2 cellular contexts compared by ENCODE assay signal in the genomic region with DNA sequence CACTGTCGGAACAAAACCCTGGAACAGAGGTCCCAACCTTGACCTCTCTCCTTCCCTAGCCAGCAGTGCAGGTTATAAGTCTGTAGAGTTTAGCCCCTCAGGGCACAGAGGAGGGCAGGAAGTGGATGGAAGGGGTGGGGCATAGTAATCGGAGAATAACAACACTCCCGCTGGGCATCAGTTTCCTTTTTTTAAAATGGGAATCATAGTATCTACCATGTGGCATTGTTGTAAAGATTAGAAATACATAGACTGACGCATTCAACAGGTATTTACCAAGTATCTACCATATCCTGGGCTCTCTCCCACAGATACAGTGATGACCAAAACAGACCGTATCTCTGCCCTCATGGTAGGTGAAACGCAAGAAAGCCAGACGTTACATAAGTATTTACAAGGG.
TF ChIP-seq lines count a peak whose summit lies in the region.

No MANE protein-coding gene starts in this region.

TF ChIP-seq in HEK293, 187 proteins besides CTCF, POLR2A, EP300 and RAD21 (continued from another document):
- TF ChIP-seq SCRT1 (tag by site-specific recombination; IDR thresholded peaks at IDR 0.05; ENCODE audit: borderline replicate concordance) (0 out of 2 replicates have a peak, but pooled peaks have one; percentile 63), ZNF624 (tag by site-specific recombination; IDR thresholded peaks at IDR 0.05) (no peak), RBAK (tag by site-specific recombination; IDR thresholded peaks at IDR 0.05) (no peak), ZNF768 (tag by site-specific recombination; IDR thresholded peaks at IDR 0.05) (no peak)
TF ChIP-seq in HEK293: peak in this region for 2.

TF ChIP-seq in endothelial cell of umbilical vein, 7 proteins besides CTCF, POLR2A, EP300 and RAD21 (continued from another document):
- TF ChIP-seq JUN (IDR thresholded peaks at IDR 0.05; ENCODE audit: borderline replicate concordance, insufficient read depth, insufficient read length, low read depth) (no peak), GATA2 (IDR thresholded peaks at IDR 0.05; ENCODE audit: insufficient read depth, insufficient read length, low read depth, low read length) (no peak), MYC (IDR thresholded peaks at IDR 0.05; ENCODE audit: low read depth, low read length) (no peak)
